ENCODE assay signal across 2 cellular contexts in genomic region chr17:50141026-50141749, GRCh38.
TF ChIP-seq lines count a peak whose summit lies in the region.

No MANE protein-coding gene starts in this region.

TF ChIP-seq in IMR-90, 13 proteins besides CTCF, POLR2A, EP300 and RAD21:
- TF ChIP-seq MAZ (IDR thresholded peaks at IDR 0.05; ENCODE audit: borderline replicate concordance, low read depth, low read length) (no peak), RCOR1 (IDR thresholded peaks at IDR 0.05; ENCODE audit: insufficient replicate concordance, low read length) (no peak), NFE2L2 (IDR thresholded peaks at IDR 0.05; ENCODE audit: low read depth, low read length) (no peak), MAFK (IDR thresholded peaks at IDR 0.05; ENCODE audit: low read depth, low read length) (no peak), RFX5 (IDR thresholded peaks at IDR 0.05; ENCODE audit: low read depth, low read length) (no peak)

TF ChIP-seq in GM12878, 131 proteins besides CTCF, POLR2A, EP300 and RAD21:
- peak in 1 of 2 experiments; percentile 25; a peak in 1 of 4 replicates for TF ChIP-seq BHLHE40 (IDR thresholded peaks at IDR 0.05; ENCODE audit: borderline replicate concordance in 1 of 2, low read depth in 2 of 2, low read length in 1 of 2)
- TF ChIP-seq CHD4 (IDR thresholded peaks at IDR 0.05): no peak
- no peak for TF ChIP-seq IRF3 (IDR thresholded peaks at IDR 0.05)
- TF ChIP-seq FOXM1 (IDR thresholded peaks at IDR 0.05; ENCODE audit: low read depth, low read length): no peak
- no peak for TF ChIP-seq LARP7 (IDR thresholded peaks at IDR 0.05)
- no peak for TF ChIP-seq KAT2A (conservative IDR thresholded peaks at IDR 0.05; ENCODE audit: control insufficient read depth, low read depth, low read length)
